ENCODE assay signal across 19 cellular contexts in genomic region chr1:157450106-157450505, GRCh38.
DNase-seq lines count a peak whose midpoint lies in the region; ATAC-seq and TF ChIP-seq lines count a peak whose summit lies in the region.
"Had no signal": no experiment of that assay in that cellular context is flagged by ENCODE, and none has a peak within 500 bp of the region (broad histone marks: within the 10 kb centered on the region; RNA-seq: fewer than 3 reads in every experiment).

No MANE protein-coding gene starts in this region.

- H2BK5ac ChIP-seq in neuronal stem cell (ENCODE audit: low read length), result no peak overlapping the region

- no peak overlapping the region for H3K4me3 Mint-ChIP-seq in osteocyte (ENCODE audit: unreplicated experiment)
- H3K4me3 Mint-ChIP-seq: CD14-positive monocyte; CD4-positive, alpha-beta memory T cell; GM23338; HFFc6; IgD-negative memory B cell had no signal

- no peak for TF ChIP-seq POLR2A in esophagus muscularis mucosa (IDR thresholded peaks at IDR 0.05; ENCODE audit: low read depth)

- no peak overlapping the region for H2AK5ac ChIP-seq in neuronal stem cell (ENCODE audit: low read depth, low read length)

- no peak overlapping the region for H3K4ac ChIP-seq in neuronal stem cell (ENCODE audit: low read length)

- peak; percentile 77 for DNase-seq in D341Med (ENCODE audit: low spot score)
- DNase-seq in NCI-H82 (lab: John Stamatoyannopoulos, UW), result peak; percentile 98
- peak; percentile 50 for DNase-seq in esophagus muscularis mucosa (ENCODE audit: extremely low spot score)
- peak; percentile 21 for DNase-seq in osteocyte (ENCODE audit: extremely low spot score, unreplicated experiment)
- no peak for DNase-seq in neuronal stem cell (ENCODE audit: low spot score)
- DNase-seq in Right ventricle myocardium inferior (ENCODE audit: missing footprints), result no peak
- DNase-seq: 8988T; CD4-positive, alpha-beta memory T cell; DMS153; DMS79; GDM1; HFFc6 had no signal

- H3K4me1 ChIP-seq in esophagus muscularis mucosa (no peaks in the 10 kb centered on the region), neuronal stem cell (ENCODE audit: control insufficient read depth in 2 of 2, insufficient read depth in 1 of 2, low read depth in 1 of 2, low read length in 2 of 2) (peaks cover 0 to 8% of the 10 kb centered on the region in 2 donors)
- H3K4me1 ChIP-seq: BLaER1 had no signal

- no peak overlapping the region for H4K8ac ChIP-seq in neuronal stem cell (ENCODE audit: low read depth, low read length)

- H3K79me1 ChIP-seq in neuronal stem cell (ENCODE audit: low read depth, low read length), result no peaks in the 10 kb centered on the region

- 93% methylated on average over 2 of the region's 2 CpGs for WGBS in esophagus muscularis mucosa
- no CpG with 5 or more reads among the region's 2 CpGs for WGBS in neuronal stem cell (ENCODE audit: extremely low coverage in 2 of 2, insufficient read length in 2 of 2, insufficient replicate concordance in 1 of 2), 2 donors

- H3K14ac ChIP-seq in neuronal stem cell (ENCODE audit: low read length), result no peak overlapping the region

- H2BK15ac ChIP-seq in neuronal stem cell (ENCODE audit: low read length), result no peak overlapping the region

- H3K36me3 ChIP-seq in esophagus muscularis mucosa, result no peaks in the 10 kb centered on the region
- no peaks in the 10 kb centered on the region for H3K36me3 ChIP-seq in neuronal stem cell (replicated peaks in 1 of 2; ENCODE audit: control insufficient read depth in 2 of 2, insufficient read depth in 2 of 2, low read length in 2 of 2)
- H3K36me3 ChIP-seq: BLaER1 had no signal

- no peak overlapping the region for H2BK120ac ChIP-seq in neuronal stem cell (ENCODE audit: low read depth, low read length)

- H3K4me1 Mint-ChIP-seq in osteocyte (ENCODE audit: unreplicated experiment), result no peaks in the 10 kb centered on the region
- H3K4me1 Mint-ChIP-seq: CD14-positive monocyte; CD4-positive, alpha-beta memory T cell; IgD-negative memory B cell had no signal

- H3K9me3 ChIP-seq in esophagus muscularis mucosa, result no peaks in the 10 kb centered on the region
- no peaks in the 10 kb centered on the region for H3K9me3 ChIP-seq in neuronal stem cell (replicated peaks in 1 of 2; ENCODE audit: control insufficient read depth in 2 of 2, insufficient read depth in 1 of 2, low read depth in 1 of 2, low read length in 2 of 2)

- no peak overlapping the region for H3K23ac ChIP-seq in neuronal stem cell (ENCODE audit: low read depth, low read length, poor library complexity)

- TF ChIP-seq EP300 in esophagus muscularis mucosa (IDR thresholded peaks at IDR 0.05), result no peak

- no peak overlapping the region for H3K27ac Mint-ChIP-seq in osteocyte (ENCODE audit: unreplicated experiment)
- H3K27ac Mint-ChIP-seq: CD14-positive monocyte; CD4-positive, alpha-beta memory T cell; GM23338; HFFc6; IgD-negative memory B cell had no signal

- H3K27ac ChIP-seq in esophagus muscularis mucosa (replicated peaks in 1 of 4), result no peak overlapping the region
- H3K27ac ChIP-seq in neuronal stem cell (replicated peaks; ENCODE audit: low read length), result no peak overlapping the region
- H3K27ac ChIP-seq: BLaER1 had no signal

- no peaks in the 10 kb centered on the region for H3K36me3 Mint-ChIP-seq in osteocyte (ENCODE audit: unreplicated experiment)
- H3K36me3 Mint-ChIP-seq: CD14-positive monocyte; CD4-positive, alpha-beta memory T cell; IgD-negative memory B cell had no signal

- no peak overlapping the region for H3K9ac ChIP-seq in neuronal stem cell (ENCODE audit: low read depth, low read length, poor library complexity)
- H3K9ac ChIP-seq: BLaER1 had no signal

- no peak overlapping the region for H3K4me2 ChIP-seq in neuronal stem cell (ENCODE audit: insufficient read depth, low read length, poor library complexity, severe bottlenecking)
- H3K4me2 ChIP-seq: BLaER1, GM23338 had no signal

- TF ChIP-seq CTCF in esophagus muscularis mucosa (IDR thresholded peaks at IDR 0.05), result no peak
- TF ChIP-seq CTCF in osteocyte (IDR thresholded peaks at IDR 0.05), result no peak

- no peaks in the 10 kb centered on the region for H3K27me3 ChIP-seq in esophagus muscularis mucosa
- H3K27me3 ChIP-seq in neuronal stem cell (ENCODE audit: control insufficient read depth in 3 of 3, insufficient read depth in 3 of 3, low read depth in 1 of 3, low read length in 3 of 3), result no peaks in the 10 kb centered on the region
- H3K27me3 ChIP-seq: BLaER1 had no signal

- peaks cover 4% of the 10 kb centered on the region for H3K27me3 Mint-ChIP-seq in osteocyte (ENCODE audit: unreplicated experiment)

- H3K9me3 Mint-ChIP-seq in osteocyte (ENCODE audit: unreplicated experiment), result no peaks in the 10 kb centered on the region
- H3K9me3 Mint-ChIP-seq: CD4-positive, alpha-beta memory T cell; GM23338; HFFc6; IgD-negative memory B cell had no signal

- ATAC-seq in HG03175 (IDR thresholded peaks at IDR 0.05; ENCODE audit: unreplicated experiment) (no peak), Right ventricle myocardium inferior (no peak)
- ATAC-seq: GM23338, HCT116, HepG2 had no signal

- intact Hi-C loops in esophagus muscularis mucosa (cut with DNase I), result no loop called here
- intact Hi-C loops in Right ventricle myocardium inferior (cut with DNase I), result no loop called here

- H3K18ac ChIP-seq in neuronal stem cell (ENCODE audit: low read length), result no peak overlapping the region

- H3K4me3 ChIP-seq in esophagus muscularis mucosa (no peak overlapping the region), neuronal stem cell (ENCODE audit: low read length in 2 of 2) (no peak overlapping the region)
- H3K4me3 ChIP-seq: BLaER1, GM23338 had no signal

- no peak overlapping the region for H2AFZ ChIP-seq in neuronal stem cell (ENCODE audit: low read length)
- H2AFZ ChIP-seq: GM23338 had no signal

- H2BK12ac ChIP-seq in neuronal stem cell (ENCODE audit: low read length), result no peak overlapping the region

- H4K91ac ChIP-seq in neuronal stem cell (ENCODE audit: low read depth, low read length, poor library complexity), result no peak overlapping the region

Comparison
In these comparisons a context has a peak if more than half of its experiments do, and no peak if none do; other contexts are left out.
1. DNase-seq: peak in D341Med (single experiment), NCI-H82 (single experiment), esophagus muscularis mucosa (single experiment) and osteocyte (single experiment); none in neuronal stem cell (single experiment) and Right ventricle myocardium inferior (single experiment).